ENCODE assay signal across 11 cellular contexts in genomic region chr22:36381513-36382079, GRCh38. TPM values are rescaled to one million over a fixed set of nuclear protein-coding genes. Genes with fewer than 3 reads are reported as not detected.
DNase-seq lines count a peak whose midpoint lies in the region; ATAC-seq, FAIRE-seq and TF ChIP-seq lines count a peak whose summit lies in the region.
"Had no signal": no experiment of that assay in that cellular context is flagged by ENCODE, and none has a peak within 500 bp of the region (broad histone marks: within the 10 kb centered on the region; RNA-seq: fewer than 3 reads in every experiment).

No MANE protein-coding gene starts in this region.

- 80% methylated on average over 5 of the region's 5 CpGs for WGBS in thymus

- peaks cover 91% of the 10 kb centered on the region for H4K20me1 ChIP-seq in keratinocyte (ENCODE audit: control insufficient read depth, extremely low read depth, insufficient read depth, low read length)

- CTCF ChIA-PET in activated naive CD4-positive, alpha-beta T cell treated with anti-CD3 and anti-CD28 coated beads for 36 hours (lab: Charles Lee) = interaction anchor here (0.6 to 5.4 kb wide), 3 partner anchors 49 to 95 kb away, joined by 3 to 34 read pairs (median 3); no protein-coding TSS in a partner anchor
- CTCF ChIA-PET in activated CD4-positive, alpha-beta memory T cell treated with anti-CD3 and anti-CD28 coated beads for 36 hours (lab: Charles Lee) = interaction anchor here (1.2 kb wide), 1 partner anchor 49 kb away, joined by 5 read pairs; no protein-coding TSS in a partner anchor

- H3K9ac ChIP-seq in keratinocyte (ENCODE audit: control insufficient read depth, extremely low read depth, insufficient read depth, low read length) = no peak overlapping the region

- no peak for FAIRE-seq in keratinocyte (lab: Jason Lieb, UNC)

- TF ChIP-seq CTCF in keratinocyte (optimal IDR thresholded peaks at IDR 0.05 in 1 of 3, IDR thresholded peaks at IDR 0.05 in 1 of 3, conservative IDR thresholded peaks at IDR 0.05 in 1 of 3; ENCODE audit: extremely low read depth in 1 of 3, insufficient read depth in 2 of 3, low read length in 3 of 3) = no peak

- no peak overlapping the region for H3K4me3 ChIP-seq in keratinocyte (ENCODE audit: control insufficient read depth in 2 of 3, extremely low read depth in 1 of 3, insufficient read depth in 2 of 3, low read depth in 1 of 3, low read length in 3 of 3)
- H3K4me3 ChIP-seq in thymus (ENCODE audit: low read length) = no peak overlapping the region

- H3K36me3 ChIP-seq in keratinocyte (ENCODE audit: control insufficient read depth in 2 of 2, extremely low read depth in 1 of 2, insufficient read depth in 2 of 2, low read length in 2 of 2) (peaks cover 22 to 61% of the 10 kb centered on the region in 2 experiments), thymus (ENCODE audit: control insufficient read depth, insufficient read depth) (peaks cover 19% of the 10 kb centered on the region)

- no peak overlapping the region for H3K27ac ChIP-seq in keratinocyte (ENCODE audit: control insufficient read depth, insufficient read depth, low read length)
- H3K27ac ChIP-seq in thymus (ENCODE audit: low read depth) = peak overlapping the region; percentile 60

- no peaks in the 10 kb centered on the region for H3K27me3 Mint-ChIP-seq in activated naive CD4-positive, alpha-beta T cell treated with anti-CD3 and anti-CD28 coated beads for 36 hours (ENCODE audit: low read depth)
- H3K27me3 Mint-ChIP-seq in activated CD4-positive, alpha-beta memory T cell treated with anti-CD3 and anti-CD28 coated beads for 36 hours = no peaks in the 10 kb centered on the region

- DNase-seq in activated naive CD4-positive, alpha-beta T cell treated with anti-CD3 and anti-CD28 coated beads for 36 hours = no peak
- no peak for DNase-seq in activated naive CD4-positive, alpha-beta T cell (lab: John Stamatoyannopoulos, UW)
- no peak for DNase-seq in activated CD4-positive, alpha-beta memory T cell treated with anti-CD3 and anti-CD28 coated beads for 36 hours
- DNase-seq in keratinocyte (ENCODE audit: low read depth, low spot score) = no peak
- DNase-seq in iPS-NIHi7 (ENCODE audit: extremely low spot score) = no peak
- DNase-seq: dermis blood vessel endothelial cell, H9, substantia nigra had no signal

- POLR2A ChIA-PET in activated CD4-positive, alpha-beta memory T cell treated with anti-CD3 and anti-CD28 coated beads for 36 hours (lab: Charles Lee) = interaction anchor here (0.7 to 3.5 kb wide), 3 partner anchors 15 to 49 kb away, joined by 3 to 21 read pairs (median 9); no protein-coding TSS in a partner anchor

- H3K27me3 ChIP-seq in keratinocyte (ENCODE audit: control insufficient read depth, extremely low read depth, insufficient read depth, low read length) (no peaks in the 10 kb centered on the region), thymus (ENCODE audit: control insufficient read depth, insufficient read depth) (no peaks in the 10 kb centered on the region)

- H3K27ac Mint-ChIP-seq in activated naive CD4-positive, alpha-beta T cell treated with anti-CD3 and anti-CD28 coated beads for 36 hours = peak overlapping the region; percentile 100
- H3K27ac Mint-ChIP-seq in activated CD4-positive, alpha-beta memory T cell treated with anti-CD3 and anti-CD28 coated beads for 36 hours = peak overlapping the region; percentile 98

- ATAC-seq in HG03342 (IDR thresholded peaks at IDR 0.05; ENCODE audit: unreplicated experiment) (no peak), HG02870 (IDR thresholded peaks at IDR 0.05; ENCODE audit: unreplicated experiment) (no peak)

- peaks cover 62% of the 10 kb centered on the region for H3K36me3 Mint-ChIP-seq in activated naive CD4-positive, alpha-beta T cell treated with anti-CD3 and anti-CD28 coated beads for 36 hours (ENCODE audit: low read depth)
- H3K36me3 Mint-ChIP-seq in activated CD4-positive, alpha-beta memory T cell treated with anti-CD3 and anti-CD28 coated beads for 36 hours = peaks cover 56% of the 10 kb centered on the region

- dilution Hi-C loops in keratinocyte (cut with MboI; ENCODE audit: extremely low pct_ligation_motif_present, low sequenced_read_pairs) = no loop called here

- H3K79me2 ChIP-seq in keratinocyte (ENCODE audit: control insufficient read depth, insufficient read depth, low read length) = peaks cover 96% of the 10 kb centered on the region

- no peaks in the 10 kb centered on the region for H3K9me3 Mint-ChIP-seq in activated naive CD4-positive, alpha-beta T cell treated with anti-CD3 and anti-CD28 coated beads for 36 hours
- no peaks in the 10 kb centered on the region for H3K9me3 Mint-ChIP-seq in activated CD4-positive, alpha-beta memory T cell treated with anti-CD3 and anti-CD28 coated beads for 36 hours
- H3K9me3 Mint-ChIP-seq: H9 had no signal

- H3K9me3 ChIP-seq in keratinocyte (ENCODE audit: control insufficient read depth, low read depth, low read length) (no peaks in the 10 kb centered on the region), thymus (ENCODE audit: control insufficient read depth) (no peaks in the 10 kb centered on the region)

- no peak overlapping the region for H2AFZ ChIP-seq in keratinocyte (ENCODE audit: control insufficient read depth, low read length)

- H3K4me2 ChIP-seq in keratinocyte (ENCODE audit: control insufficient read depth, extremely low read depth, insufficient read depth, low read depth, low read length) = peak overlapping the region; percentile 25

- H3K4me3 Mint-ChIP-seq in activated naive CD4-positive, alpha-beta T cell treated with anti-CD3 and anti-CD28 coated beads for 36 hours = peak overlapping the region; percentile 54
- peak overlapping the region; percentile 40 for H3K4me3 Mint-ChIP-seq in activated CD4-positive, alpha-beta memory T cell treated with anti-CD3 and anti-CD28 coated beads for 36 hours
- H3K4me3 Mint-ChIP-seq: H9 had no signal

- peaks cover 83% of the 10 kb centered on the region for H3K4me1 Mint-ChIP-seq in activated naive CD4-positive, alpha-beta T cell treated with anti-CD3 and anti-CD28 coated beads for 36 hours (ENCODE audit: low read depth)
- H3K4me1 Mint-ChIP-seq in activated CD4-positive, alpha-beta memory T cell treated with anti-CD3 and anti-CD28 coated beads for 36 hours (ENCODE audit: low read depth) = peaks cover 87% of the 10 kb centered on the region

- peaks cover 69% of the 10 kb centered on the region for H3K4me1 ChIP-seq in keratinocyte (ENCODE audit: control insufficient read depth, extremely low read depth, insufficient read depth, low read length)
- peaks cover 50% of the 10 kb centered on the region for H3K4me1 ChIP-seq in thymus (ENCODE audit: control insufficient read depth, insufficient read depth, low read length)

- intact Hi-C loops in activated naive CD4-positive, alpha-beta T cell treated with anti-CD3 and anti-CD28 coated beads for 36 hours (cut with micrococcal nuclease) = loop anchor here (10.0 kb wide), 1 partner anchor 843 kb away; no protein-coding TSS in a partner anchor
- intact Hi-C loops in activated CD4-positive, alpha-beta memory T cell treated with anti-CD3 and anti-CD28 coated beads for 36 hours (cut with micrococcal nuclease) = no loop called here

- H3K9me1 ChIP-seq in keratinocyte (ENCODE audit: control insufficient read depth, extremely low read depth, insufficient read depth, low read length) = peaks cover 12% of the 10 kb centered on the region

RNA-seq across cellular contexts. Expression of gene MYH9, which starts 6.2 kb away (rescaled TPM):
- total RNA-seq in activated naive CD4-positive, alpha-beta T cell treated with anti-CD3 and anti-CD28 coated beads for 36 hours = 100 to 1,000 TPM; 574 to 625 TPM
- 100 to 1,000 TPM; 712 to 720 TPM for total RNA-seq in activated CD4-positive, alpha-beta memory T cell treated with anti-CD3 and anti-CD28 coated beads for 36 hours
- polyA plus RNA-seq in keratinocyte = 277 to 489 TPM (median 351 TPM) in 3 replicates
- polyA plus RNA-seq in keratinocyte (2011; ENCODE audit: low read depth) = 526 TPM
- polyA plus RNA-seq in keratinocyte (2011; cell fraction: cytosol; rRNA removed) = 357 and 388 TPM in 2 replicates
- 864 and 995 TPM in 2 replicates for polyA plus RNA-seq in keratinocyte (2011; cell fraction: nucleus; rRNA removed)
- 168 and 903 TPM in 2 replicates for polyA plus RNA-seq in keratinocyte (2012; ENCODE audit: low replicate concordance)
- polyA minus RNA-seq in keratinocyte = 752 to 1,882 TPM (median 1,066 TPM) in 3 replicates
- 461 TPM for polyA minus RNA-seq in keratinocyte (2011; cell fraction: cytosol; rRNA and poly(A)+ RNA removed)
- 623 and 1,627 TPM in 2 replicates for polyA minus RNA-seq in keratinocyte (2011; cell fraction: nucleus; rRNA and poly(A)+ RNA removed)
- polyA plus RNA-seq in thymus = 155 TPM
